In genomic region chr20:23362392-23363256, GRCh38 we compare ENCODE assay signal across 8 cellular contexts. TPM values are rescaled to one million over a fixed set of nuclear protein-coding genes. Genes with fewer than 3 reads are reported as not detected.
DNase-seq lines count a peak whose midpoint lies in the region; ATAC-seq and TF ChIP-seq lines count a peak whose summit lies in the region.

No MANE protein-coding gene starts in this region.

- H3K79me2 ChIP-seq in ACC112 (ENCODE audit: control insufficient read depth, insufficient read depth, low read length, unreplicated experiment): peaks cover 52% of the 10 kb centered on the region

- intact Hi-C loops in stomach (cut with DNase I; ENCODE audit: low total_unique reads): no loop called here

- no peaks in the 10 kb centered on the region for H3K9me3 ChIP-seq in stomach

- TF ChIP-seq EP300 in stomach (IDR thresholded peaks at IDR 0.05): no peak

- WGBS in stomach, 5 donors: 3 to 7% (median 4%) methylated on average over 27 to 50 of the region's 50 CpGs

- H3K4me1 ChIP-seq in ACC112 (ENCODE audit: control insufficient read depth, insufficient read depth, low read length, unreplicated experiment) (peaks cover 42% of the 10 kb centered on the region), stomach (peaks cover 35 to 77% (median 63%) of the 10 kb centered on the region in 4 donors)

- DNase-seq in RPMI7951 (ENCODE audit: low read depth) (peak; percentile 54), cerebellar cortex (ENCODE audit: low spot score) (peak; percentile 19), left lobe of liver (ENCODE audit: low spot score) (no peak), stomach (peak; percentile 44)
- DNase-seq in activated effector memory CD4-positive, alpha-beta T cell treated with Interleukin-2 at 50 U/mL for 16 hours: no peak

- H3K27ac ChIP-seq in ACC112 (ENCODE audit: low read depth, low read length): peak overlapping the region; percentile 73
- peak overlapping the region; percentile 91 to 100 (median 99) for H3K27ac ChIP-seq in stomach

- no peaks in the 10 kb centered on the region for H3K27me3 ChIP-seq in ACC112 (ENCODE audit: insufficient read depth, low read length)
- no peaks in the 10 kb centered on the region for H3K27me3 ChIP-seq in stomach

- no peak overlapping the region for H2AFZ ChIP-seq in ACC112 (ENCODE audit: low read length, unreplicated experiment)

- no peak for TF ChIP-seq POLR2A in stomach (IDR thresholded peaks at IDR 0.05)

- H3K36me3 ChIP-seq in ACC112 (ENCODE audit: insufficient read depth, low read length) (no peaks in the 10 kb centered on the region), stomach (peaks cover 10 to 22% (median 19%) of the 10 kb centered on the region in 4 donors)

- no peak for TF ChIP-seq CTCF in stomach (IDR thresholded peaks at IDR 0.05)

- H3K4me3 ChIP-seq in ACC112 (ENCODE audit: low read depth, low read length) (peak overlapping the region; percentile 81), stomach (peak overlapping the region; percentile 68 to 93 (median 90))

- ATAC-seq in GM18502 (IDR thresholded peaks at IDR 0.05; ENCODE audit: poor library complexity, unreplicated experiment) (peak; percentile 29), HG03095 (IDR thresholded peaks at IDR 0.05; ENCODE audit: unreplicated experiment) (peak; percentile 4), left lobe of liver (peak; percentile 2)

RNA-seq across cellular contexts. Expression of gene GZF1, which starts 0.6 kb away (rescaled TPM):
- 16.2 and 22.2 TPM in 2 replicates for total RNA-seq in RPMI7951 (2014; rRNA removed; shearing (Covaris generic))
- total RNA-seq in left lobe of liver (4.4 TPM), stomach (10 to 100 TPM in 3 of 5 donors, 1 to 10 TPM in 2; 2.9 to 19.7 (median 10.3) TPM)
- polyA plus RNA-seq in stomach: 1 to 10 TPM; 4.4 to 7.6 (median 6.0) TPM

RNA-seq across cellular contexts. Expression of gene NXT1, which starts 12.0 kb away (rescaled TPM):
- 74.9 and 96.8 TPM in 2 replicates for total RNA-seq in RPMI7951 (2014; rRNA removed; shearing (Covaris generic))
- total RNA-seq in left lobe of liver: 2.6 TPM
- total RNA-seq in stomach: 10 to 100 TPM in 1 of 5 donors, 1 to 10 TPM in 4; 2.3 to 17.6 (median 9.0) TPM
- polyA plus RNA-seq in stomach: 10 to 100 TPM; 22.1 to 24.8 (median 22.2) TPM

RNA-seq across cellular contexts. Expression of gene NAPB, which starts 58.7 kb away (rescaled TPM):
- 7.6 and 8.7 TPM in 2 replicates for total RNA-seq in RPMI7951 (2014; rRNA removed; shearing (Covaris generic))
- total RNA-seq in left lobe of liver (5.3 TPM), stomach (10 to 100 TPM in 3 of 5 donors, 1 to 10 TPM in 1, under 1 TPM in 1; 0.58 to 33.5 (median 11.3) TPM)
- polyA plus RNA-seq in stomach: 1 to 10 TPM; 5.0 to 6.6 (median 5.1) TPM

Comparison
In these comparisons a context has a peak if more than half of its experiments do, and no peak if none do; other contexts are left out.
1. DNase-seq: peak in RPMI7951 (single experiment), cerebellar cortex (single experiment) and stomach (single experiment); none in left lobe of liver (single experiment) and activated effector memory CD4-positive, alpha-beta T cell treated with Interleukin-2 at 50 U/mL for 16 hours (single experiment).
2. Peak in every context shown above with its lines, with median percentiles within 50 percentile points of each other: ATAC-seq.